15 cellular contexts compared by ENCODE assay signal in genomic region chr3:36557021-36557707, GRCh38.
DNase-seq lines count a peak whose midpoint lies in the region; ATAC-seq and TF ChIP-seq lines count a peak whose summit lies in the region.
"Had no signal": no experiment of that assay in that cellular context is flagged by ENCODE, and none has a peak within 500 bp of the region (broad histone marks: within the 10 kb centered on the region; RNA-seq: fewer than 3 reads in every experiment).

No MANE protein-coding gene starts in this region.

- no peaks in the 10 kb centered on the region for H3K36me3 ChIP-seq in CD8-positive, alpha-beta memory T cell (ENCODE audit: insufficient read depth, low read length)
- H3K36me3 ChIP-seq: BE2C, Peyer's patch, thoracic aorta had no signal

- H3K4me3 Mint-ChIP-seq in activated B cell treated with CpG ODN at 0.5 μM for 24 hours, result no peak overlapping the region
- no peak overlapping the region for H3K4me3 Mint-ChIP-seq in natural killer cell
- H3K4me3 Mint-ChIP-seq in CD8-positive, alpha-beta memory T cell, result no peak overlapping the region
- H3K4me3 Mint-ChIP-seq: mesothelial cell of epicardium had no signal

- H3K9me3 ChIP-seq in CD8-positive, alpha-beta memory T cell (ENCODE audit: low read length), result no peaks in the 10 kb centered on the region
- H3K9me3 ChIP-seq: BE2C, Peyer's patch, thoracic aorta had no signal

- H3K4me3 ChIP-seq in CD8-positive, alpha-beta memory T cell (ENCODE audit: low read length), result no peak overlapping the region
- H3K4me3 ChIP-seq: Peyer's patch, thoracic aorta had no signal

- no peak overlapping the region for H3K27ac ChIP-seq in CD8-positive, alpha-beta memory T cell (ENCODE audit: low read depth, low read length)
- H3K27ac ChIP-seq: Peyer's patch, thoracic aorta had no signal

- no peak overlapping the region for H3K27ac Mint-ChIP-seq in activated B cell treated with CpG ODN at 0.5 μM for 24 hours
- no peak overlapping the region for H3K27ac Mint-ChIP-seq in natural killer cell
- no peak overlapping the region for H3K27ac Mint-ChIP-seq in CD8-positive, alpha-beta memory T cell
- H3K27ac Mint-ChIP-seq: mesothelial cell of epicardium had no signal

- DNase-seq in activated B cell treated with CpG ODN at 0.5 μM for 24 hours, result no peak
- no peak for DNase-seq in DMS153 (lab: John Stamatoyannopoulos, UW)
- DNase-seq in natural killer cell, result no peak
- DNase-seq in CD8-positive, alpha-beta memory T cell, result no peak
- no peak for DNase-seq in activated CD4-positive, alpha-beta T cell treated with anti-CD3 and anti-CD28 coated beads, Interleukin-2, amount 50 U/mL, for 1 hour
- DNase-seq: activated CD8-positive, alpha-beta memory T cell treated with anti-CD3 and anti-CD28 coated beads, Interleukin-2, amount 50 U/mL, for 4 hours; anterior cingulate cortex; BE2C; GOT3; Peyer's patch had no signal

- H3K4me1 ChIP-seq in CD8-positive, alpha-beta memory T cell (ENCODE audit: insufficient read depth, low read length), result no peaks in the 10 kb centered on the region
- H3K4me1 ChIP-seq: BE2C, Peyer's patch had no signal

- CTCF ChIA-PET in activated B cell treated with CpG ODN at 0.5 μM for 24 hours (lab: Charles Lee), result no interaction called here
- CTCF ChIA-PET in CD8-positive, alpha-beta memory T cell (lab: Charles Lee), result no interaction called here

- no peaks in the 10 kb centered on the region for H3K27me3 ChIP-seq in CD8-positive, alpha-beta memory T cell (ENCODE audit: insufficient read depth, low read length, poor library complexity, severe bottlenecking)
- H3K27me3 ChIP-seq: BE2C, Peyer's patch had no signal

- intact Hi-C loops in activated B cell treated with CpG ODN at 0.5 μM for 24 hours (cut with micrococcal nuclease) (no loop called here), natural killer cell (cut with micrococcal nuclease) (no loop called here)

- ATAC-seq in GM18508 (IDR thresholded peaks at IDR 0.05; ENCODE audit: insufficient read depth, unreplicated experiment) (peak; percentile 82), GM21515 (IDR thresholded peaks at IDR 0.05; ENCODE audit: unreplicated experiment) (peak; percentile 74), HG03095 (IDR thresholded peaks at IDR 0.05; ENCODE audit: unreplicated experiment) (peak; percentile 77), activated B cell treated with CpG ODN at 0.5 μM for 24 hours (ENCODE audit: low read depth) (peak; percentile 61), natural killer cell (no peak)

- H3K4me1 Mint-ChIP-seq in activated B cell treated with CpG ODN at 0.5 μM for 24 hours (peaks cover 16% of the 10 kb centered on the region), natural killer cell (no peaks in the 10 kb centered on the region)
- H3K4me1 Mint-ChIP-seq in CD8-positive, alpha-beta memory T cell, result no peaks in the 10 kb centered on the region

- POLR2A ChIA-PET in activated B cell treated with CpG ODN at 0.5 μM for 24 hours (lab: Charles Lee), result no interaction called here
- POLR2A ChIA-PET in CD8-positive, alpha-beta memory T cell (lab: Charles Lee), result no interaction called here

- TF ChIP-seq CTCF in activated B cell treated with CpG ODN at 0.5 μM for 24 hours (IDR thresholded peaks at IDR 0.05), result no peak
- TF ChIP-seq CTCF in natural killer cell (IDR thresholded peaks at IDR 0.05), result no peak

- no peaks in the 10 kb centered on the region for H3K27me3 Mint-ChIP-seq in activated B cell treated with CpG ODN at 0.5 μM for 24 hours
- no peaks in the 10 kb centered on the region for H3K27me3 Mint-ChIP-seq in natural killer cell (ENCODE audit: low read depth in 2 of 2)
- H3K27me3 Mint-ChIP-seq in CD8-positive, alpha-beta memory T cell, result peaks cover 3 to 4% of the 10 kb centered on the region in 2 donors

- H3K36me3 Mint-ChIP-seq in activated B cell treated with CpG ODN at 0.5 μM for 24 hours (ENCODE audit: low read depth) (no peaks in the 10 kb centered on the region), natural killer cell (no peaks in the 10 kb centered on the region)
- no peaks in the 10 kb centered on the region for H3K36me3 Mint-ChIP-seq in CD8-positive, alpha-beta memory T cell
- H3K36me3 Mint-ChIP-seq: mesothelial cell of epicardium had no signal

- no peaks in the 10 kb centered on the region for H3K9me3 Mint-ChIP-seq in activated B cell treated with CpG ODN at 0.5 μM for 24 hours
- H3K9me3 Mint-ChIP-seq in natural killer cell, result peaks cover 0 to 2% of the 10 kb centered on the region in 2 donors
- no peaks in the 10 kb centered on the region for H3K9me3 Mint-ChIP-seq in CD8-positive, alpha-beta memory T cell
- H3K9me3 Mint-ChIP-seq: mesothelial cell of epicardium had no signal

Comparison
In these comparisons a context has a peak if more than half of its experiments do, and no peak if none do; other contexts are left out.
1. ATAC-seq: peak in GM18508 (single experiment), GM21515 (single experiment), HG03095 (single experiment) and activated B cell treated with CpG ODN at 0.5 μM for 24 hours (single experiment); none in natural killer cell (0 of 3).